ENCODE assay signal across 20 cellular contexts in the genomic region with DNA sequence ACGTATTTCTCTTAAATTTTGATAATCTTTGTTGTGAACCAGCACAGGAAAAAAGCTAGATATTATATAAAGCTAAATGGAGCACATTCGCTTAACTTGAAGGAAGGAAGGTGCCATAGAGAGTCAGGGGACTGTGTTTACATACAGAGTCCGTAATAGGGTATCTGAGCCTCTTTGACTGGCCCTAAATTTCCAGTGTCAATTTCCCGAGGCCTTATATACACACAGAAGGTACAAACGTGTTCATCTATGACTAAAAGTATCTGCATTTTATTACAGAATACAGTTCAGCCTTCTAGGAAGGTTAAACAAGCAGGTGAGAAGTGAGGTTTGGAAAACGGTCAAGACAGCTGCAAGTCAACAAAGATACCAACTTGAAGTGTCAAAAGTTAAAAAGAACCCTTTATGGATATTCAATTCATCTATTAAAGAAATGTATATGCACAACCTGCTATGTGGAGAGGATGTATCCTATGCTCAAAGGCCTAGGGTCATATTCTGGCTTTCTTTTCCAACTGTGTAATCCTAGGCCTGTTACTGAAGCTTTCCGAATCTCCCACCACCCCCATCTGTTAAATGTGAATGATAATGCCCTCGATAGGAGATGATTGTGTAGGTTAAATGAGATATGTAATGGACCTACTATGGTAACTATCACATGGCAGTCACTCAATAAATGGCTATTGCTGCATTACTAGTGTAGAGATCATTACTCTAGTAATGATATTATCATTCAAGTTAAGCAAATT.
"Had no signal": no experiment of that assay in that cellular context is flagged by ENCODE, and none has a peak within 500 bp of the region (broad histone marks: within the 10 kb centered on the region; RNA-seq: fewer than 3 reads in every experiment).

No MANE protein-coding gene starts in this region.

- DNase-seq: IMR-90, KBM-7, MM.1S, NCI-H1092 treated with DMSO at 0.1 percent for 48 hours, NCI-H1436, NCI-H187, NCI-H2029, NCI-H2081 treated with DMSO at 0.1 percent for 48 hours, NCI-H2171, NCI-H226, NCI-H446, NCI-H510A, NCI-H524 treated with DMSO at 0.1 percent for 48 hours, NCI-H69, NCI-H774, Right ventricle myocardium superior, RPMI8226, SK-N-SH, SW 1271 had no signal

- H3K4me2 ChIP-seq: SK-N-SH had no signal

- H3K9me3 ChIP-seq: SK-N-SH had no signal

- ATAC-seq: HepG2 had no signal

- H3K9ac ChIP-seq: SK-N-SH had no signal

- H3K9me2 ChIP-seq: SK-N-SH had no signal
